In the genomic region with DNA sequence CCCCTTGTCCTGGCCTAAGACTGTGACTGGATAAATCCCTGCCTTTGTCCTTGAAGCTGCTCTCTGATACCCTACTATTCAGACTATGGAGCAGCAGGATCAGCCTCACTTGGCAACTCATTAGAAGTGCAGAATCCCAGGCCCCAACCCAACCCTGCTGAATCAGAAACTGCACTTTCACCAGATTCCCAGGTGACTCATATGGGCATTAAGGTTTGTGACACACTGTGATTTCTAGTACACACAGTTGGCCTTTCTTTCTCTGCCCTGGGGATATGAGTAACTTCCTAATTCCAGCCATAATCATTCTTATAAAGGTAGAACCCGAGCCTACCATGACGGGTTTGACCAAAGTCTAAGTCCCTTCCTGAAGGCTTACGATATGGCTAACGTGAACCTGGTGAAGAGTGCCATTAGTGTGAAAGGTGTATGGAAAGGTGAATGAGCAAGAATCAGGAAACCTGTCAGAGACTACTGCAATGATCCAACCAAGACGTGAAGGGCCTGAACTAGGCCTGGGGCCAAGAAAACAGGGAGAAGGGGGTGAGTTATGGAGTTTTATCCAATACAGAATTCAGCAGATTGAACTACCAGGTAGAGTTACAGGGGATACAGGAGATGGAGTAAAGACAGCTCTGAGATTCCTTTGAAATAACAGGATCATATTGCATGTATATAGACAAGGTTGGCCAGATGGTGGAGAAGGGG, we compare ENCODE assay signal across 9 cellular contexts.
DNase-seq lines count a peak whose midpoint lies in the region; ATAC-seq and TF ChIP-seq lines count a peak whose summit lies in the region.
"Had no signal": no experiment of that assay in that cellular context is flagged by ENCODE, and none has a peak within 500 bp of the region (broad histone marks: within the 10 kb centered on the region; RNA-seq: fewer than 3 reads in every experiment).

No MANE protein-coding gene starts in this region.

- DNase-seq in H4 (ENCODE audit: low spot score) (peak; percentile 55), SW480 (ENCODE audit: low spot score) (peak; percentile 39), foreskin keratinocyte (peak; percentile 93 to 96), stromal cell of bone marrow (ENCODE audit: low read depth) (peak; percentile 96), HT-29 (ENCODE audit: low spot score) (no peak), suprapubic skin (ENCODE audit: low spot score in 2 of 2) (no peak), uterus (no peak)
- DNase-seq: activated CD4-positive, alpha-beta memory T cell treated with anti-CD3 and anti-CD28 coated beads, Interleukin-2, amount 10 ng/mL, durations not matched to agents 7 days and 5 days; stimulated activated naive CD4-positive, alpha-beta T cell treated with Interleukin-2 at 50 U/mL for 16 hours had no signal

- H3K27me3 ChIP-seq in foreskin keratinocyte (no peaks in the 10 kb centered on the region), suprapubic skin (no peaks in the 10 kb centered on the region), uterus (no peaks in the 10 kb centered on the region)

- 85% methylated on average over 5 of the region's 5 CpGs for WGBS in suprapubic skin

- peak; percentile 90 for ATAC-seq in foreskin keratinocyte

- intact Hi-C loops in uterus (cut with DNase I; ENCODE audit: low total_unique reads): no loop called here

- TF ChIP-seq POLR2A in suprapubic skin (IDR thresholded peaks at IDR 0.05) (no peak), uterus (IDR thresholded peaks at IDR 0.05) (no peak)

- no peak for TF ChIP-seq EP300 in suprapubic skin (IDR thresholded peaks at IDR 0.05)

- H3K4me3 ChIP-seq in suprapubic skin (no peak overlapping the region), uterus (no peak overlapping the region)

- TF ChIP-seq CTCF in foreskin keratinocyte (conservative IDR thresholded peaks at IDR 0.05): no peak
- no peak for TF ChIP-seq CTCF in suprapubic skin (IDR thresholded peaks at IDR 0.05)
- no peak for TF ChIP-seq CTCF in uterus (IDR thresholded peaks at IDR 0.05)

- H3K4me1 ChIP-seq in foreskin keratinocyte: peaks cover 16% of the 10 kb centered on the region
- peaks cover 10% of the 10 kb centered on the region for H3K4me1 ChIP-seq in suprapubic skin
- H3K4me1 ChIP-seq in uterus: no peaks in the 10 kb centered on the region

- H3K27ac ChIP-seq in foreskin keratinocyte (peak overlapping the region; percentile 56), suprapubic skin (no peak overlapping the region), uterus (no peak overlapping the region)

- H3K9me3 ChIP-seq in suprapubic skin (no peaks in the 10 kb centered on the region), uterus (no peaks in the 10 kb centered on the region)

- H3K36me3 ChIP-seq in suprapubic skin (no peaks in the 10 kb centered on the region), uterus (no peaks in the 10 kb centered on the region)

Comparison
In these comparisons a context has a peak if more than half of its experiments do, and no peak if none do; other contexts are left out.
1. DNase-seq: peak in H4 (single experiment), SW480 (single experiment), foreskin keratinocyte (2 of 2) and stromal cell of bone marrow (single experiment); none in HT-29 (single experiment), suprapubic skin (0 of 2) and uterus (0 of 2).